ENCODE assay signal across 11 cellular contexts in the genomic region with DNA sequence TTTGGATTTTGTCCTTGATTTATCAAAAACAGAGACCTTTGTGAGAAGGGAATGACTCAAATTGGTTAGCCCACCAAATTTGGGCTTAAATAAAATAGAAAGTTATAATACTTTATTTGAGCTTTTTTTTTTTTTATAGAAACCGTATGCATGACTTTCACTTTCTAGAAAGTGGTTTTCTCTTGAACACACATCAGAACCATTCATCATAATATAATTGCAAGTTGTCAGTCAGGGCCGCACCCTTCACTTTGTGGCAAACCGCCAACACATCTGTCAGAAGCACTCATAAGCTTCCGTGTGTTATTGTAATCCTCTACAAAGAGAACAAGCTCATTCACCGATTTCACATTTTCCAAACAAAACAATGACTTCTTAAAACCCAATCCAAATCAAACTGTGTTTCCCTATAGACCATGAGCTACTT.
DNase-seq lines count a peak whose midpoint lies in the region; ATAC-seq, FAIRE-seq and TF ChIP-seq lines count a peak whose summit lies in the region.
"Had no signal": no experiment of that assay in that cellular context is flagged by ENCODE, and none has a peak within 500 bp of the region (broad histone marks: within the 10 kb centered on the region; RNA-seq: fewer than 3 reads in every experiment).

No MANE protein-coding gene starts in this region.

- H3K4me1 ChIP-seq in A549 (no peaks in the 10 kb centered on the region), esophagus squamous epithelium (peaks cover 0 to 35% (median 5%) of the 10 kb centered on the region in 3 donors), upper lobe of left lung (no peaks in the 10 kb centered on the region)
- H3K4me1 ChIP-seq: left lung, vagina had no signal

- ATAC-seq in A549 (no peak), GM21360 (IDR thresholded peaks at IDR 0.05; ENCODE audit: unreplicated experiment) (no peak), upper lobe of left lung (ENCODE audit: low FRiP score in 2 of 2) (no peak)
- ATAC-seq: left lung had no signal

- TF ChIP-seq CTCF in A549 (IDR thresholded peaks at IDR 0.05): no peak
- TF ChIP-seq CTCF in esophagus squamous epithelium (IDR thresholded peaks at IDR 0.05): no peak
- no peak for TF ChIP-seq CTCF in upper lobe of left lung (IDR thresholded peaks at IDR 0.05)

- H3K9me3 Mint-ChIP-seq in activated T-helper 1 cell treated with anti-CD3 and anti-CD28 coated beads, Interleukin-12 subunit alpha, Interleukin-12 subunit beta, Interleukin-2, Interleukin-4 antibody, amounts not matched to agents 30 ng/mL and 10 ng/mL and 1 ng/mL, durations not matched to agents 14 hours and 24 hours and 36 hours: no peaks in the 10 kb centered on the region

- no peaks in the 10 kb centered on the region for H3K36me3 Mint-ChIP-seq in activated T-helper 1 cell treated with anti-CD3 and anti-CD28 coated beads, Interleukin-12 subunit alpha, Interleukin-12 subunit beta, Interleukin-2, Interleukin-4 antibody, amounts not matched to agents 30 ng/mL and 10 ng/mL and 1 ng/mL, durations not matched to agents 14 hours and 24 hours and 36 hours (ENCODE audit: low read depth)

- H3K36me3 ChIP-seq in esophagus squamous epithelium (no peaks in the 10 kb centered on the region), upper lobe of left lung (no peaks in the 10 kb centered on the region)
- H3K36me3 ChIP-seq: cardiac muscle cell, left lung, vagina had no signal

- no peak for FAIRE-seq in A549 (lab: Jason Lieb, UNC)

- intact Hi-C loops in esophagus squamous epithelium (cut with DNase I): no loop called here
- intact Hi-C loops in activated T-helper 1 cell treated with anti-CD3 and anti-CD28 coated beads, Interleukin-12 subunit alpha, Interleukin-12 subunit beta, Interleukin-2, Interleukin-4 antibody, amounts not matched to agents 30 ng/mL and 10 ng/mL and 1 ng/mL, durations not matched to agents 14 hours and 24 hours and 36 hours (cut with micrococcal nuclease): no loop called here

- CTCF ChIA-PET in A549 (lab: Yijun Ruan, JAX): no interaction called here

- H3K27me3 ChIP-seq in esophagus squamous epithelium (no peaks in the 10 kb centered on the region), upper lobe of left lung (no peaks in the 10 kb centered on the region)
- H3K27me3 ChIP-seq: cardiac muscle cell, left lung, vagina had no signal

- H3K27me3 Mint-ChIP-seq in activated T-helper 1 cell treated with anti-CD3 and anti-CD28 coated beads, Interleukin-12 subunit alpha, Interleukin-12 subunit beta, Interleukin-2, Interleukin-4 antibody, amounts not matched to agents 30 ng/mL and 10 ng/mL and 1 ng/mL, durations not matched to agents 14 hours and 24 hours and 36 hours (ENCODE audit: insufficient read depth): no peaks in the 10 kb centered on the region

- DNase-seq in A549 (ENCODE audit: low read depth in 1 of 2, low spot score in 1 of 2) (peak in 1 of 2 experiments; percentile 30), NCI-H510A treated with DMSO at 0.1 percent for 48 hours (lab: John Stamatoyannopoulos, UW) (peak; percentile 70), esophagus squamous epithelium (lab: John Stamatoyannopoulos, UW) (no peak), COLO829 (ENCODE audit: low spot score) (no peak), upper lobe of left lung (no peak)
- DNase-seq in Jurkat, Clone E6-1 (ENCODE audit: low read depth, low spot score): peak; percentile 79
- no peak for DNase-seq in activated T-helper 1 cell treated with anti-CD3 and anti-CD28 coated beads, Interleukin-12 subunit alpha, Interleukin-12 subunit beta, Interleukin-2, Interleukin-4 antibody, amounts not matched to agents 30 ng/mL and 10 ng/mL and 1 ng/mL, durations not matched to agents 14 hours and 24 hours and 36 hours (ENCODE audit: low spot score)

- H3K4me1 Mint-ChIP-seq in activated T-helper 1 cell treated with anti-CD3 and anti-CD28 coated beads, Interleukin-12 subunit alpha, Interleukin-12 subunit beta, Interleukin-2, Interleukin-4 antibody, amounts not matched to agents 30 ng/mL and 10 ng/mL and 1 ng/mL, durations not matched to agents 14 hours and 24 hours and 36 hours (ENCODE audit: low read depth): no peaks in the 10 kb centered on the region

- H3K4me3 Mint-ChIP-seq in activated T-helper 1 cell treated with anti-CD3 and anti-CD28 coated beads, Interleukin-12 subunit alpha, Interleukin-12 subunit beta, Interleukin-2, Interleukin-4 antibody, amounts not matched to agents 30 ng/mL and 10 ng/mL and 1 ng/mL, durations not matched to agents 14 hours and 24 hours and 36 hours: no peak overlapping the region

- H3K9me3 ChIP-seq in A549 (no peaks in the 10 kb centered on the region), esophagus squamous epithelium (no peaks in the 10 kb centered on the region), upper lobe of left lung (no peaks in the 10 kb centered on the region)
- H3K9me3 ChIP-seq: left lung, vagina had no signal

- 0 out of 3 replicates have a peak overlapping the region, but pooled peaks have one; percentile 4 for H3K4me2 ChIP-seq in A549

- WGBS in A549 (ENCODE audit: missing lambda C conversion rate): 31% methylated on average over 5 of the region's 5 CpGs
- WGBS in esophagus squamous epithelium, 2 donors: 4 to 13% methylated on average over 5 of the region's 5 CpGs
- 18 to 36% methylated on average over 5 of the region's 5 CpGs for WGBS in upper lobe of left lung, 2 donors

- H3K4me3 ChIP-seq in A549 (no peak overlapping the region), esophagus squamous epithelium (peak overlapping the region in 3 of 4 donors; percentile 14 to 29 (median 19)), upper lobe of left lung (no peak overlapping the region)
- H3K4me3 ChIP-seq in Jurkat, Clone E6-1 (ENCODE audit: low read length): no peak overlapping the region
- H3K4me3 ChIP-seq: cardiac muscle cell, left lung, vagina had no signal

- no peak overlapping the region for H3K27ac Mint-ChIP-seq in activated T-helper 1 cell treated with anti-CD3 and anti-CD28 coated beads, Interleukin-12 subunit alpha, Interleukin-12 subunit beta, Interleukin-2, Interleukin-4 antibody, amounts not matched to agents 30 ng/mL and 10 ng/mL and 1 ng/mL, durations not matched to agents 14 hours and 24 hours and 36 hours

- H3K27ac ChIP-seq in A549 (no peak overlapping the region), esophagus squamous epithelium (peak overlapping the region in 3 of 4 donors; percentile 58 to 75 (median 70)), upper lobe of left lung (no peak overlapping the region)
- H3K27ac ChIP-seq: cardiac muscle cell, left lung, vagina had no signal

- no peak for TF ChIP-seq RAD21 in A549 (conservative IDR thresholded peaks at IDR 0.05 in 1 of 2, IDR thresholded peaks at IDR 0.05 in 1 of 2)

- TF ChIP-seq EP300 in A549 (IDR thresholded peaks at IDR 0.05) (no peak), upper lobe of left lung (IDR thresholded peaks at IDR 0.05) (no peak)

- TF ChIP-seq POLR2A in A549 (IDR thresholded peaks at IDR 0.05; ENCODE audit: low read length) (no peak), esophagus squamous epithelium (IDR thresholded peaks at IDR 0.05) (no peak), upper lobe of left lung (IDR thresholded peaks at IDR 0.05) (no peak)

- POLR2A ChIA-PET in A549 (lab: Yijun Ruan, JAX): no interaction called here

TF ChIP-seq in A549, 52 proteins besides CTCF, POLR2A, EP300 and RAD21:
- TF ChIP-seq ELK1 (IDR thresholded peaks at IDR 0.05; ENCODE audit: low read depth, low read length): no peak
- TF ChIP-seq FOSL2 (IDR thresholded peaks at IDR 0.05): no peak
- no peak for TF ChIP-seq FOSL2 (CRISPR knock-in tag; IDR thresholded peaks at IDR 0.05)
- TF ChIP-seq HMGXB4 (CRISPR knock-in tag; IDR thresholded peaks at IDR 0.05; ENCODE audit: borderline replicate concordance): no peak
- TF ChIP-seq HEYL (CRISPR knock-in tag; IDR thresholded peaks at IDR 0.05): no peak
- TF ChIP-seq NR3C1 (IDR thresholded peaks at IDR 0.05): no peak
- TF ChIP-seq MAZ (IDR thresholded peaks at IDR 0.05; ENCODE audit: borderline replicate concordance, low read depth, low read length): no peak
- no peak for TF ChIP-seq POLR2AphosphoS2 (conservative IDR thresholded peaks at IDR 0.05; ENCODE audit: low read length)
- TF ChIP-seq, protein P1, sequence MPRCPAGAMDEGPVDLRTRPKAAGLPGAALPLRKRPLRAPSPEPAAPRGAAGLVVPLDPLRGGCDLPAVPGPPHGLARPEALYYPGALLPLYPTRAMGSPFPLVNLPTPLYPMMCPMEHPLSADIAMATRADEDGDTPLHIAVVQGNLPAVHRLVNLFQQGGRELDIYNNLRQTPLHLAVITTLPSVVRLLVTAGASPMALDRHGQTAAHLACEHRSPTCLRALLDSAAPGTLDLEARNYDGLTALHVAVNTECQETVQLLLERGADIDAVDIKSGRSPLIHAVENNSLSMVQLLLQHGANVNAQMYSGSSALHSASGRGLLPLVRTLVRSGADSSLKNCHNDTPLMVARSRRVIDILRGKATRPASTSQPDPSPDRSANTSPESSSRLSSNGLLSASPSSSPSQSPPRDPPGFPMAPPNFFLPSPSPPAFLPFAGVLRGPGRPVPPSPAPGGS (IDR thresholded peaks at IDR 0.05): no peak
- TF ChIP-seq FOXS1 (CRISPR knock-in tag; IDR thresholded peaks at IDR 0.05): no peak
- TF ChIP-seq ESRRA (IDR thresholded peaks at IDR 0.05; ENCODE audit: borderline replicate concordance, low read length): no peak

Comparison
In these comparisons a context has a peak if more than half of its experiments do, and no peak if none do; other contexts are left out.
1. DNase-seq: peak in Jurkat, Clone E6-1 (single experiment) and NCI-H510A treated with DMSO at 0.1 percent for 48 hours (single experiment); none in esophagus squamous epithelium (single experiment), COLO829 (single experiment), activated T-helper 1 cell treated with anti-CD3 and anti-CD28 coated beads, Interleukin-12 subunit alpha, Interleukin-12 subunit beta, Interleukin-2, Interleukin-4 antibody, amounts not matched to agents 30 ng/mL and 10 ng/mL and 1 ng/mL, durations not matched to agents 14 hours and 24 hours and 36 hours (single experiment) and upper lobe of left lung (0 of 2).
2. H3K27ac ChIP-seq: peak in esophagus squamous epithelium (3 of 4); none in A549 (0 of 2) and upper lobe of left lung (0 of 4).
3. H3K4me3 ChIP-seq: peak in esophagus squamous epithelium (3 of 4); none in A549 (single experiment), Jurkat, Clone E6-1 (single experiment) and upper lobe of left lung (0 of 4).